In genomic region chr1:156492591-156493080, GRCh38 we compare ENCODE assay signal across 8 cellular contexts. TPM values are rescaled to one million over a fixed set of nuclear protein-coding genes. Genes with fewer than 3 reads are reported as not detected.
DNase-seq lines count a peak whose midpoint lies in the region; ATAC-seq and TF ChIP-seq lines count a peak whose summit lies in the region.

No MANE protein-coding gene starts in this region.

- peak overlapping the region; percentile 2 for H3K27ac Mint-ChIP-seq in activated T-helper 1 cell treated with anti-CD3 and anti-CD28 coated beads, Interleukin-12 subunit alpha, Interleukin-12 subunit beta, Interleukin-2, Interleukin-4 antibody, amounts not matched to agents 30 ng/mL and 10 ng/mL and 1 ng/mL, durations not matched to agents 14 hours and 24 hours and 36 hours

- 57 to 76% methylated on average over 1 to 2 of the region's 7 CpGs for WGBS in mesodermal cell (ENCODE audit: insufficient coverage in 2 of 2), 2 experiments

- intact Hi-C loops in Right ventricle myocardium inferior (cut with DNase I) (no loop called here), vagina (cut with DNase I) (no loop called here)
- intact Hi-C loops in activated T-helper 1 cell treated with anti-CD3 and anti-CD28 coated beads, Interleukin-12 subunit alpha, Interleukin-12 subunit beta, Interleukin-2, Interleukin-4 antibody, amounts not matched to agents 30 ng/mL and 10 ng/mL and 1 ng/mL, durations not matched to agents 14 hours and 24 hours and 36 hours (cut with micrococcal nuclease): no loop called here

- no peak for TF ChIP-seq CTCF in cardiac muscle cell (IDR thresholded peaks at IDR 0.05; ENCODE audit: low read depth, low read length)
- TF ChIP-seq CTCF in vagina (IDR thresholded peaks at IDR 0.05): no peak

- TF ChIP-seq POLR2A in vagina (IDR thresholded peaks at IDR 0.05): no peak

- no peaks in the 10 kb centered on the region for H3K36me3 ChIP-seq in cardiac muscle cell
- peaks cover 32% of the 10 kb centered on the region for H3K36me3 ChIP-seq in mesodermal cell (ENCODE audit: control insufficient read depth, insufficient read depth, low read length)
- no peaks in the 10 kb centered on the region for H3K36me3 ChIP-seq in vagina

- H3K27me3 ChIP-seq in cardiac muscle cell: no peaks in the 10 kb centered on the region
- H3K27me3 ChIP-seq in vagina: no peaks in the 10 kb centered on the region

- H3K4me1 ChIP-seq in cardiac muscle cell (ENCODE audit: low read depth) (peaks cover 93% of the 10 kb centered on the region), mesodermal cell (ENCODE audit: control insufficient read depth, insufficient read depth, low read length, poor library complexity, severe bottlenecking) (peaks cover 76% of the 10 kb centered on the region), vagina (peaks cover 100% of the 10 kb centered on the region)

- H3K9me3 ChIP-seq in cardiac muscle cell (ENCODE audit: low read depth) (no peaks in the 10 kb centered on the region), mesodermal cell (ENCODE audit: control insufficient read depth, low read length) (no peaks in the 10 kb centered on the region), vagina (no peaks in the 10 kb centered on the region)

- peak overlapping the region; percentile 96 for H3K27ac ChIP-seq in cardiac muscle cell
- H3K27ac ChIP-seq in mesodermal cell (ENCODE audit: low read depth, low read length, severe bottlenecking): peak overlapping the region; percentile 13
- peak overlapping the region; percentile 99 for H3K27ac ChIP-seq in vagina

- H3K9me3 Mint-ChIP-seq in activated T-helper 1 cell treated with anti-CD3 and anti-CD28 coated beads, Interleukin-12 subunit alpha, Interleukin-12 subunit beta, Interleukin-2, Interleukin-4 antibody, amounts not matched to agents 30 ng/mL and 10 ng/mL and 1 ng/mL, durations not matched to agents 14 hours and 24 hours and 36 hours: no peaks in the 10 kb centered on the region

- DNase-seq in cardiac muscle cell (ENCODE audit: low read depth in 1 of 2, low spot score in 1 of 2): no peak
- no peak for DNase-seq in Right ventricle myocardium inferior (ENCODE audit: missing footprints)
- DNase-seq in activated T-helper 1 cell treated with anti-CD3 and anti-CD28 coated beads, Interleukin-12 subunit alpha, Interleukin-12 subunit beta, Interleukin-2, Interleukin-4 antibody, amounts not matched to agents 30 ng/mL and 10 ng/mL and 1 ng/mL, durations not matched to agents 14 hours and 24 hours and 36 hours (ENCODE audit: low spot score): no peak
- no peak for DNase-seq in vagina (ENCODE audit: extremely low spot score in 2 of 2)
- no peak for DNase-seq in NCI-H1436 (lab: John Stamatoyannopoulos, UW)
- DNase-seq in retina: no peak

- H3K4me3 Mint-ChIP-seq in activated T-helper 1 cell treated with anti-CD3 and anti-CD28 coated beads, Interleukin-12 subunit alpha, Interleukin-12 subunit beta, Interleukin-2, Interleukin-4 antibody, amounts not matched to agents 30 ng/mL and 10 ng/mL and 1 ng/mL, durations not matched to agents 14 hours and 24 hours and 36 hours: peak overlapping the region; percentile 32

- peaks cover 39% of the 10 kb centered on the region for H3K36me3 Mint-ChIP-seq in activated T-helper 1 cell treated with anti-CD3 and anti-CD28 coated beads, Interleukin-12 subunit alpha, Interleukin-12 subunit beta, Interleukin-2, Interleukin-4 antibody, amounts not matched to agents 30 ng/mL and 10 ng/mL and 1 ng/mL, durations not matched to agents 14 hours and 24 hours and 36 hours (ENCODE audit: low read depth)

- peaks cover 90% of the 10 kb centered on the region for H3K4me1 Mint-ChIP-seq in activated T-helper 1 cell treated with anti-CD3 and anti-CD28 coated beads, Interleukin-12 subunit alpha, Interleukin-12 subunit beta, Interleukin-2, Interleukin-4 antibody, amounts not matched to agents 30 ng/mL and 10 ng/mL and 1 ng/mL, durations not matched to agents 14 hours and 24 hours and 36 hours (ENCODE audit: low read depth)

- H3K4me3 ChIP-seq in cardiac muscle cell: no peak overlapping the region
- H3K4me3 ChIP-seq in mesodermal cell (ENCODE audit: extremely low read depth, insufficient read depth, low read length, poor library complexity, severe bottlenecking): no peak overlapping the region
- H3K4me3 ChIP-seq in vagina: peak overlapping the region; percentile 0 to 24

- no peaks in the 10 kb centered on the region for H3K27me3 Mint-ChIP-seq in activated T-helper 1 cell treated with anti-CD3 and anti-CD28 coated beads, Interleukin-12 subunit alpha, Interleukin-12 subunit beta, Interleukin-2, Interleukin-4 antibody, amounts not matched to agents 30 ng/mL and 10 ng/mL and 1 ng/mL, durations not matched to agents 14 hours and 24 hours and 36 hours (ENCODE audit: insufficient read depth)

- no peak for ATAC-seq in Right ventricle myocardium inferior
- ATAC-seq in GM18498 (IDR thresholded peaks at IDR 0.05; ENCODE audit: unreplicated experiment): no peak

RNA-seq across cellular contexts. Expression of gene MEF2D, which starts 7.9 kb away (rescaled TPM):
- total RNA-seq in cardiac muscle cell: 35.9 and 64.6 TPM in 2 replicates
- 35.1 and 52.1 TPM in 2 replicates for polyA plus RNA-seq in cardiac muscle cell
- 99.7 TPM for total RNA-seq in Right ventricle myocardium inferior
- 36.3 and 37.0 TPM in 2 replicates for total RNA-seq in activated T-helper 1 cell treated with anti-CD3 and anti-CD28 coated beads, Interleukin-12 subunit alpha, Interleukin-12 subunit beta, Interleukin-2, Interleukin-4 antibody, amounts not matched to agents 30 ng/mL and 10 ng/mL and 1 ng/mL, durations not matched to agents 14 hours and 24 hours and 36 hours
- 29.5 TPM for polyA plus RNA-seq in mesodermal cell (2013, experiment 1 of 2)
- 23.9 TPM for polyA plus RNA-seq in mesodermal cell (2013, experiment 2 of 2)
- total RNA-seq in vagina: 33.9 TPM

Comparison
In these comparisons a context has a peak if more than half of its experiments do, and no peak if none do; other contexts are left out.
1. H3K27ac ChIP-seq: peak in every context shown above with its lines; median percentile 99 in vagina; 96 in cardiac muscle cell; 13 in mesodermal cell.
2. H3K4me3 ChIP-seq: peak in vagina (2 of 2); none in cardiac muscle cell (single experiment) and mesodermal cell (single experiment).